In genomic region chr6:164396071-164397047, GRCh38 we compare ENCODE assay signal across 8 cellular contexts.
DNase-seq lines count a peak whose midpoint lies in the region; ATAC-seq and TF ChIP-seq lines count a peak whose summit lies in the region.

No MANE protein-coding gene starts in this region.

- H3K9me3 ChIP-seq in CD8-positive, alpha-beta T cell (ENCODE audit: low read length): no peaks in the 10 kb centered on the region
- H3K9me3 ChIP-seq in neuron (ENCODE audit: low read length): no peaks in the 10 kb centered on the region

- peak overlapping the region; percentile 6 for H3K4me3 Mint-ChIP-seq in CD8-positive, alpha-beta T cell

- H3K4me3 ChIP-seq in CD8-positive, alpha-beta T cell (ENCODE audit: low read depth, low read length): no peak overlapping the region
- H3K4me3 ChIP-seq in coronary artery (peak overlapping the region; percentile 46), neuron (ENCODE audit: low read length) (peak overlapping the region; percentile 6)

- CTCF ChIA-PET in CD8-positive, alpha-beta T cell (lab: Charles Lee): no interaction called here

- H3K27me3 ChIP-seq in CD8-positive, alpha-beta T cell (ENCODE audit: insufficient read depth, low read length): no peaks in the 10 kb centered on the region
- H3K27me3 ChIP-seq in neuron (ENCODE audit: insufficient read depth, low read length): no peaks in the 10 kb centered on the region

- POLR2A ChIA-PET in CD8-positive, alpha-beta T cell (lab: Charles Lee): no interaction called here

- H3K4me1 ChIP-seq in CD8-positive, alpha-beta T cell (ENCODE audit: insufficient read depth, low read length): no peaks in the 10 kb centered on the region
- H3K4me1 ChIP-seq in neuron (ENCODE audit: insufficient read depth, low read length): peaks cover 23% of the 10 kb centered on the region

- H3K9me3 Mint-ChIP-seq in CD8-positive, alpha-beta T cell: peaks cover 3% of the 10 kb centered on the region

- peak overlapping the region; percentile 61 for H2AFZ ChIP-seq in neuron (ENCODE audit: low read depth, low read length)

- H3K36me3 Mint-ChIP-seq in CD8-positive, alpha-beta T cell: no peaks in the 10 kb centered on the region

- ATAC-seq in CD8-positive, alpha-beta T cell: no peak
- no peak for ATAC-seq in GM21825 (IDR thresholded peaks at IDR 0.05; ENCODE audit: unreplicated experiment)

- no peaks in the 10 kb centered on the region for H3K36me3 ChIP-seq in CD8-positive, alpha-beta T cell (ENCODE audit: insufficient read depth, low read length)
- H3K36me3 ChIP-seq in neuron (ENCODE audit: insufficient read depth, low read length): no peaks in the 10 kb centered on the region

- intact Hi-C loops in CD8-positive, alpha-beta T cell (cut with DNase I, micrococcal nuclease): no loop called here

- no peak overlapping the region for H3K27ac Mint-ChIP-seq in CD8-positive, alpha-beta T cell

- no peaks in the 10 kb centered on the region for H3K27me3 Mint-ChIP-seq in CD8-positive, alpha-beta T cell (ENCODE audit: low read depth)

- peaks cover 4% of the 10 kb centered on the region for H3K4me1 Mint-ChIP-seq in CD8-positive, alpha-beta T cell (ENCODE audit: low read depth)

- no peak for TF ChIP-seq CTCF in CD8-positive, alpha-beta T cell (IDR thresholded peaks at IDR 0.05)
- no peak for TF ChIP-seq CTCF in coronary artery (IDR thresholded peaks at IDR 0.05)

- H3K27ac ChIP-seq in CD8-positive, alpha-beta T cell (ENCODE audit: low read depth, low read length): no peak overlapping the region
- H3K27ac ChIP-seq in coronary artery: peak overlapping the region in 1 of 2 donors; percentile 3

- DNase-seq in CD8-positive, alpha-beta T cell: no peak
- DNase-seq in HT1080 (ENCODE audit: low read depth) (peak; percentile 48), coronary artery (ENCODE audit: low spot score) (no peak), COR-L47 (lab: John Stamatoyannopoulos, UW) (no peak), activated gamma-delta T cell (lab: John Stamatoyannopoulos, UW) (no peak)
- no peak for DNase-seq in activated naive CD4-positive, alpha-beta T cell treated with Interleukin-2 at 50 U/mL for 16 hours
